ENCODE assay signal across 24 cellular contexts in the genomic region with DNA sequence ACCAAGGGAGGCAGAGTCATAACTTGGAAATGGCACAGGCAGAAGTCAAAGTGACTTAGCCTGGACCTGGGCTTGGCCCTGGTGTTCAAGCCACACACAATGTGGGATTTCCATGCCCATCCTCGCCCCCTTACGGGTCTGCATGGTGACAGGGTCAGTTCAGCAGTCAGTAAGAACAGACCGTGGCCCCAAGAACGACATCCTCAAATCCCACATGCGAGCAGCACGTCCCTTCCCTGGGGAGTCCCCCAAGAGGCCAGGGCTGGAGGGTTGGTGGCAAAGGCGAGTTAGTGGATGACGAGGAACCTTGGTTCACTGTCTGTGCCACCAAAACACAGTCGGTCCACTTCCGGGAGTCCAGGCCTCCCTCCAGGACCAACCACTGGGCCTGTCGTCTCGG.
"Had no signal": no experiment of that assay in that cellular context is flagged by ENCODE, and none has a peak within 500 bp of the region (broad histone marks: within the 10 kb centered on the region; RNA-seq: fewer than 3 reads in every experiment).

No MANE protein-coding gene starts in this region.

- FAIRE-seq: urothelium cell line had no signal

- H3K4me2 ChIP-seq: smooth muscle cell had no signal

- H3K27ac ChIP-seq: ovary, parathyroid adenoma, psoas muscle, skin epidermis, stomach, thoracic aorta, thyroid gland, tibial nerve, upper lobe of left lung, vagina had no signal

- H3K9me3 ChIP-seq: ovary, psoas muscle, stomach, thoracic aorta, thyroid gland, upper lobe of left lung, vagina had no signal

- H2AFZ ChIP-seq: parathyroid adenoma had no signal

- DNase-seq: naive thymus-derived CD8-positive, alpha-beta T cell; nephron progenitor cell; occipital lobe; ovary; posterior cingulate gyrus; psoas muscle; right cardiac atrium; stimulated activated CD4-positive, alpha-beta T cell treated with anti-CD3 and anti-CD28 coated beads, Interleukin-15, amount 100 ng/mL, for 24 hours; stimulated activated CD4-positive, alpha-beta T cell treated with anti-CD3 and anti-CD28 coated beads, Interleukin-2, amount 100 ng/mL, for 24 hours; stimulated activated CD4-positive, alpha-beta T cell treated with anti-CD3 and anti-CD28 coated beads, Interleukin-2, amount 100 ng/mL, for 48 hours; stimulated activated CD4-positive, alpha-beta T cell treated with anti-CD3 and anti-CD28 coated beads, Interleukin-4, amount 100 ng/mL, for 24 hours; stimulated activated naive B cell treated with anti-CD40 and anti-IgM and Interleukin-4, amounts not matched to agents 10 μg/mL and 1 μg/mL and 100 μg/mL, for 72 hours; stimulated activated naive CD4-positive, alpha-beta T cell treated with Interleukin-2 at 50 U/mL for 16 hours; stomach; thyroid gland; trophoblast cell; upper lobe of left lung had no signal

- H3K4me1 ChIP-seq: parathyroid adenoma, psoas muscle, stomach, thyroid gland, tibial nerve, upper lobe of left lung, vagina had no signal

- H3K36me3 ChIP-seq: ovary, stomach, thoracic aorta, thyroid gland, tibial nerve, upper lobe of left lung, vagina had no signal

- H3K9ac ChIP-seq: parathyroid adenoma had no signal

- H3K4me3 ChIP-seq: ovary, psoas muscle, skin epidermis, smooth muscle cell, stomach, thoracic aorta, thyroid gland, tibial nerve, upper lobe of left lung, vagina had no signal

- H3K27me3 ChIP-seq: ovary, thyroid gland, tibial nerve, upper lobe of left lung, vagina had no signal
